Comparison of ENCODE assay signal across 10 cellular contexts in genomic region chr17:58525239-58525638, GRCh38. TPM values are rescaled to one million over a fixed set of nuclear protein-coding genes. Genes with fewer than 3 reads are reported as not detected.
DNase-seq lines count a peak whose midpoint lies in the region; ATAC-seq, FAIRE-seq and TF ChIP-seq lines count a peak whose summit lies in the region.
"Had no signal": no experiment of that assay in that cellular context is flagged by ENCODE, and none has a peak within 500 bp of the region (broad histone marks: within the 10 kb centered on the region; RNA-seq: fewer than 3 reads in every experiment).

No MANE protein-coding gene starts in this region.

- peak; percentile 40 to 49 (median 42) for ATAC-seq in right lobe of liver

- 27% methylated on average over 3 of the region's 3 CpGs for WGBS in right lobe of liver (ENCODE audit: insufficient coverage, low coverage, low lambda C conversion rate, missing lambda C conversion rate)

- H3K27ac ChIP-seq in right lobe of liver (peak overlapping the region; percentile 48 to 67 (median 50)), subcutaneous abdominal adipose tissue (ENCODE audit: low read depth, low read length) (peak overlapping the region; percentile 43)

- peak; percentile 81 for DNase-seq in HTR-8/SVneo (ENCODE audit: insufficient read length, low spot score)
- DNase-seq in dedifferentiated amniotic fluid mesenchymal stem cell (ENCODE audit: extremely low spot score), result peak; percentile 53
- DNase-seq in right lobe of liver, result no peak
- DNase-seq in SW480 (ENCODE audit: low spot score), result no peak
- no peak for DNase-seq in DMS 273 (lab: John Stamatoyannopoulos, UW; ENCODE audit: unreplicated experiment)
- DNase-seq in GOT3 (lab: John Stamatoyannopoulos, UW), result no peak
- DNase-seq in OCI-M1 (lab: John Stamatoyannopoulos, UW), result no peak
- DNase-seq: NCI-H69; stimulated activated CD8-positive, alpha-beta memory T cell treated with anti-CD3 and anti-CD28 coated beads, Interleukin-4, amount 100 ng/mL, for 48 hours had no signal

- intact Hi-C loops in right lobe of liver (cut with DNase I), result no loop called here

- peak; percentile 94 for FAIRE-seq in HTR-8/SVneo (lab: Jason Lieb, UNC)

- H3K4me1 ChIP-seq in right lobe of liver, result peaks cover 0 to 38% (median 0%) of the 10 kb centered on the region in 4 donors
- H3K4me1 ChIP-seq in subcutaneous abdominal adipose tissue (ENCODE audit: control insufficient read depth in 5 of 5, insufficient read depth in 5 of 5, low read length in 5 of 5), result peaks cover 7 to 63% (median 38%) of the 10 kb centered on the region in 5 donors

- no peak for TF ChIP-seq CTCF in right lobe of liver (IDR thresholded peaks at IDR 0.05)

- H3K4me3 ChIP-seq in right lobe of liver, result peak overlapping the region in 1 of 3 donors; percentile 45
- no peak overlapping the region for H3K4me3 ChIP-seq in subcutaneous abdominal adipose tissue (ENCODE audit: low read depth in 1 of 5, low read length in 5 of 5)

- H3K9ac ChIP-seq in subcutaneous abdominal adipose tissue (ENCODE audit: low read length in 5 of 5), result peak overlapping the region in 2 of 5 donors; percentile 39 to 44

- no peaks in the 10 kb centered on the region for H3K27me3 ChIP-seq in right lobe of liver
- no peaks in the 10 kb centered on the region for H3K27me3 ChIP-seq in subcutaneous abdominal adipose tissue (ENCODE audit: control insufficient read depth in 5 of 5, insufficient read depth in 4 of 5, low read length in 5 of 5)

- no peak for TF ChIP-seq POLR2A in right lobe of liver (IDR thresholded peaks at IDR 0.05)

- H3K36me3 ChIP-seq in right lobe of liver, result peaks cover 0 to 11% (median 0%) of the 10 kb centered on the region in 4 donors
- H3K36me3 ChIP-seq in subcutaneous abdominal adipose tissue (ENCODE audit: control insufficient read depth in 5 of 5, insufficient read depth in 5 of 5, low read length in 5 of 5), result peaks cover 0 to 3% (median 0%) of the 10 kb centered on the region in 5 donors

- no peaks in the 10 kb centered on the region for H3K9me3 ChIP-seq in right lobe of liver
- H3K9me3 ChIP-seq in subcutaneous abdominal adipose tissue (ENCODE audit: control insufficient read depth in 5 of 5, low read length in 5 of 5), result no peaks in the 10 kb centered on the region

RNA-seq across cellular contexts. Expression of gene MTMR4, which starts 10.8 kb away (rescaled TPM):
- total RNA-seq in right lobe of liver, result 100 to 1,000 TPM in 1 of 6 experiments, 10 to 100 TPM in 5; 46.4 to 101 (median 59.7) TPM

RNA-seq across cellular contexts. Expression of gene HSF5, which starts 37.0 kb away (rescaled TPM):
- total RNA-seq in right lobe of liver, result under 1 TPM in 5 of 6 experiments, not detected in 1; 0.06 to 0.18 (median 0.10) TPM

Comparison
In these comparisons a context has a peak if more than half of its experiments do, and no peak if none do; other contexts are left out.
1. DNase-seq: peak in HTR-8/SVneo (single experiment) and dedifferentiated amniotic fluid mesenchymal stem cell (single experiment); none in right lobe of liver (0 of 3), SW480 (single experiment), DMS 273 (single experiment), GOT3 (single experiment) and OCI-M1 (single experiment).